In genomic region chr2:63866009-63866709, GRCh38 we compare ENCODE assay signal across 11 cellular contexts. TPM values are rescaled to one million over a fixed set of nuclear protein-coding genes. Genes with fewer than 3 reads are reported as not detected.
DNase-seq lines count a peak whose midpoint lies in the region; ATAC-seq and TF ChIP-seq lines count a peak whose summit lies in the region.
"Had no signal": no experiment of that assay in that cellular context is flagged by ENCODE, and none has a peak within 500 bp of the region (broad histone marks: within the 10 kb centered on the region; RNA-seq: fewer than 3 reads in every experiment).

No MANE protein-coding gene starts in this region.

- no peak overlapping the region for H3K4me3 Mint-ChIP-seq in T-helper 1 cell treated with Interleukin-12 subunit alpha and Interleukin-12 subunit beta and Interleukin-4 antibody, amounts not matched to agents 30 μg/mL and 1 μg/mL, for 36 hours
- H3K4me3 Mint-ChIP-seq in T-helper 17 cell (no peak overlapping the region), natural killer cell (peak overlapping the region; percentile 0)

- DNase-seq in T-helper 1 cell (no peak), T-helper 17 cell (no peak), natural killer cell (no peak), hippocampal formation (lab: John Stamatoyannopoulos, UW) (no peak), posterior vena cava (ENCODE audit: low spot score) (no peak)
- DNase-seq: adrenal gland, NCI-H2171, tibial artery had no signal

- peaks cover 22% of the 10 kb centered on the region for H3K4me1 Mint-ChIP-seq in T-helper 1 cell treated with Interleukin-12 subunit alpha and Interleukin-12 subunit beta and Interleukin-4 antibody, amounts not matched to agents 30 μg/mL and 1 μg/mL, for 36 hours (ENCODE audit: low read depth)
- H3K4me1 Mint-ChIP-seq in T-helper 17 cell (peaks cover 24% of the 10 kb centered on the region), natural killer cell (peaks cover 16 to 23% of the 10 kb centered on the region in 2 donors)

- intact Hi-C loops in natural killer cell (cut with micrococcal nuclease) (loop anchor here (1.0 kb wide), 1 partner anchor 25 kb away; the partner anchor contains the start of gene UGP2), posterior vena cava (cut with DNase I) (no loop called here)

- TF ChIP-seq CTCF in natural killer cell (IDR thresholded peaks at IDR 0.05): no peak

- H3K9me3 Mint-ChIP-seq in T-helper 1 cell treated with Interleukin-12 subunit alpha and Interleukin-12 subunit beta and Interleukin-4 antibody, amounts not matched to agents 30 μg/mL and 1 μg/mL, for 36 hours: no peaks in the 10 kb centered on the region
- no peaks in the 10 kb centered on the region for H3K9me3 Mint-ChIP-seq in natural killer cell

- peak; percentile 64 for ATAC-seq in GM19372 (IDR thresholded peaks at IDR 0.05; ENCODE audit: low read depth, unreplicated experiment)
- ATAC-seq in T-helper 17 cell: peak; percentile 55
- peak; percentile 60 to 87 (median 69) for ATAC-seq in natural killer cell
- ATAC-seq in GM21723 (IDR thresholded peaks at IDR 0.05; ENCODE audit: unreplicated experiment): no peak

- H3K9me3 ChIP-seq in T-helper 17 cell (ENCODE audit: control insufficient read depth, low read length, poor library complexity, severe bottlenecking): no peaks in the 10 kb centered on the region
- H3K9me3 ChIP-seq: adrenal gland, tibial artery had no signal

- peaks cover 39% of the 10 kb centered on the region for H3K36me3 Mint-ChIP-seq in T-helper 1 cell treated with Interleukin-12 subunit alpha and Interleukin-12 subunit beta and Interleukin-4 antibody, amounts not matched to agents 30 μg/mL and 1 μg/mL, for 36 hours (ENCODE audit: low read depth)
- peaks cover 2% of the 10 kb centered on the region for H3K36me3 Mint-ChIP-seq in T-helper 17 cell (ENCODE audit: low read depth)
- H3K36me3 Mint-ChIP-seq in natural killer cell: no peaks in the 10 kb centered on the region

- peak overlapping the region; percentile 2 for H3K27ac Mint-ChIP-seq in T-helper 1 cell treated with Interleukin-12 subunit alpha and Interleukin-12 subunit beta and Interleukin-4 antibody, amounts not matched to agents 30 μg/mL and 1 μg/mL, for 36 hours
- H3K27ac Mint-ChIP-seq in T-helper 17 cell (peak overlapping the region; percentile 94), natural killer cell (peak overlapping the region; percentile 87 to 93)

- no peaks in the 10 kb centered on the region for H3K27me3 Mint-ChIP-seq in T-helper 1 cell treated with Interleukin-12 subunit alpha and Interleukin-12 subunit beta and Interleukin-4 antibody, amounts not matched to agents 30 μg/mL and 1 μg/mL, for 36 hours (ENCODE audit: low read depth)
- H3K27me3 Mint-ChIP-seq in T-helper 17 cell: no peaks in the 10 kb centered on the region
- H3K27me3 Mint-ChIP-seq in natural killer cell (ENCODE audit: low read depth in 2 of 2): no peaks in the 10 kb centered on the region

RNA-seq across cellular contexts. Expression of gene UGP2, which starts 24.5 kb away (rescaled TPM):
- total RNA-seq in T-helper 17 cell: 10 to 100 TPM; 68.7 to 82.7 TPM
- 100 to 1,000 TPM; 100 to 117 (median 101) TPM for total RNA-seq in natural killer cell
- total RNA-seq in posterior vena cava: 100 to 1,000 TPM; 204 to 217 TPM

Comparison
In these comparisons a context has a peak if more than half of its experiments do, and no peak if none do; other contexts are left out.
1. H3K27ac Mint-ChIP-seq: peak in every context shown above with its lines; median percentile 94 in T-helper 17 cell; 90 in natural killer cell; 2 in T-helper 1 cell treated with Interleukin-12 subunit alpha and Interleukin-12 subunit beta and Interleukin-4 antibody, amounts not matched to agents 30 μg/mL and 1 μg/mL, for 36 hours.